11 cellular contexts compared by ENCODE assay signal in the genomic region with DNA sequence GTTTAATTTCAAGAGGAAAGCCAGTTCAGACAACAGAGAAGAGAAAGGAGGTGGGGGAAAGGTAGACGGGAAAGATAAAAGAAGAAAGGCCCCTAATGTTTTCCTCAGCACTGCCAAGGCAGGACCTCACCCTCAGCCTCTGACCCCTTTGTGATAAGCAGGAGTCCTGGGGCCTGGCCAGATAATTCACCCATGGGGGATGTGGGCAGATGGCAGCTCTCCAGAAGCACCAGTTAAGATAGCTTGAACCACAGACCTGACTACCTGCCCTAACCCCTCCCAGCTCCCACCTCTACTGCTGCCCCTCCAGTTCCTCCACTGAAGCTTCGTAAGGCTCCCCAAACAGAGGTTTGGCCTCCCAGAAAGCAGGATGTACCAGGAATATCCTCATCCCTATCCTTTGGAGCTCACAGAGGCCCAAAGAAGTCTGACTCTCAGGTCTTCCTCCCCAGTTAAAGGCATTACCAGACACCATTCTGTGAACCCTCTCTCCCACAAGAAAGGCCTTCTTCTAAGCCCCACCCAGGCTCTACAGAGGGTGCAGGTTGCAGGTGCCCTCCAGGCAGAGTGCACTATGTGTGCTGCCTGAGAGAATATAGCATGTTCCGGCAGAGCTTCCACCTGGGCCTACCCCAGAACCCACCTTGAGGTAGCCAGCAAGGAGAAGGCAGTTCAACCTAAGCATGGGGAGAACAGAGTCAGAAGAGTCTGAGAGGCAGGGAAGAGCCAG. TPM values are rescaled to one million over a fixed set of nuclear protein-coding genes. Genes with fewer than 3 reads are reported as not detected.
DNase-seq lines count a peak whose midpoint lies in the region; ATAC-seq, FAIRE-seq and TF ChIP-seq lines count a peak whose summit lies in the region.
"Had no signal": no experiment of that assay in that cellular context is flagged by ENCODE, and none has a peak within 500 bp of the region (broad histone marks: within the 10 kb centered on the region; RNA-seq: fewer than 3 reads in every experiment).

No MANE protein-coding gene starts in this region.

- H3K4me3 ChIP-seq in endodermal cell (ENCODE audit: low read length): no peak overlapping the region
- H3K4me3 ChIP-seq: lower lobe of right lung, uterus had no signal

- peaks cover 42% of the 10 kb centered on the region for H3K4me1 Mint-ChIP-seq in activated CD4-positive, alpha-beta T cell treated with anti-CD3 and anti-CD28 coated beads for 36 hours
- peaks cover 14% of the 10 kb centered on the region for H3K4me1 Mint-ChIP-seq in endodermal cell
- H3K4me1 Mint-ChIP-seq in stimulated activated memory B cell treated with anti-CD40 and anti-IgM and Interleukin-4, amounts not matched to agents 10 μg/mL and 1 μg/mL and 100 μg/mL, for 72 hours: peaks cover 23% of the 10 kb centered on the region

- TF ChIP-seq CTCF in RWPE1 (conservative IDR thresholded peaks at IDR 0.05; ENCODE audit: low read depth) (no peak), endodermal cell (conservative IDR thresholded peaks at IDR 0.05) (no peak)

- H3K36me3 Mint-ChIP-seq in activated CD4-positive, alpha-beta T cell treated with anti-CD3 and anti-CD28 coated beads for 36 hours (ENCODE audit: low read depth): peaks cover 33% of the 10 kb centered on the region
- peaks cover 22% of the 10 kb centered on the region for H3K36me3 Mint-ChIP-seq in endodermal cell (ENCODE audit: low read depth)
- H3K36me3 Mint-ChIP-seq in stimulated activated memory B cell treated with anti-CD40 and anti-IgM and Interleukin-4, amounts not matched to agents 10 μg/mL and 1 μg/mL and 100 μg/mL, for 72 hours: peaks cover 32% of the 10 kb centered on the region

- H3K36me3 ChIP-seq in endodermal cell (ENCODE audit: control insufficient read depth, insufficient read depth, low read length): peaks cover 26% of the 10 kb centered on the region
- H3K36me3 ChIP-seq: uterus had no signal

- no peak for FAIRE-seq in urothelium cell line (lab: Jason Lieb, UNC)

- 52 to 92% methylated on average over 2 to 3 of the region's 3 CpGs for WGBS in endodermal cell (ENCODE audit: insufficient coverage in 1 of 2, insufficient read length in 1 of 2), 2 experiments

- H3K4me3 Mint-ChIP-seq in activated CD4-positive, alpha-beta T cell treated with anti-CD3 and anti-CD28 coated beads for 36 hours: no peak overlapping the region
- no peak overlapping the region for H3K4me3 Mint-ChIP-seq in endodermal cell
- H3K4me3 Mint-ChIP-seq in stimulated activated memory B cell treated with anti-CD40 and anti-IgM and Interleukin-4, amounts not matched to agents 10 μg/mL and 1 μg/mL and 100 μg/mL, for 72 hours: no peak overlapping the region

- CTCF ChIA-PET in activated CD4-positive, alpha-beta T cell treated with anti-CD3 and anti-CD28 coated beads for 36 hours (lab: Charles Lee): interaction anchor here (1.0 to 1.3 kb wide), 3 partner anchors 11 to 138 kb away, joined by 4 to 8 read pairs (median 5); no protein-coding TSS in a partner anchor
- CTCF ChIA-PET in RWPE1 (lab: Yijun Ruan, JAX): interaction anchor here (0.5 to 0.6 kb wide), 2 partner anchors 33 to 96 kb away, joined by 3 to 5 read pairs; partner anchors contain the start of gene S100A14

- peak overlapping the region; percentile 62 for H3K27ac Mint-ChIP-seq in activated CD4-positive, alpha-beta T cell treated with anti-CD3 and anti-CD28 coated beads for 36 hours
- peak overlapping the region; percentile 64 for H3K27ac Mint-ChIP-seq in endodermal cell
- peak overlapping the region; percentile 23 for H3K27ac Mint-ChIP-seq in stimulated activated memory B cell treated with anti-CD40 and anti-IgM and Interleukin-4, amounts not matched to agents 10 μg/mL and 1 μg/mL and 100 μg/mL, for 72 hours

- DNase-seq in activated CD4-positive, alpha-beta T cell treated with anti-CD3 and anti-CD28 coated beads for 36 hours: no peak
- no peak for DNase-seq in activated CD4-positive, alpha-beta T cell treated with anti-CD3 and anti-CD28 coated beads for 48 hours
- DNase-seq in RWPE1 (ENCODE audit: low spot score) (no peak), endodermal cell (peak; percentile 60), DMS79 treated with DMSO at 0.1 percent for 48 hours (lab: John Stamatoyannopoulos, UW) (no peak), urothelium cell line (ENCODE audit: low spot score) (no peak)
- DNase-seq: lower lobe of right lung, NCI-H1048, uterus had no signal

- H3K27me3 ChIP-seq in endodermal cell (ENCODE audit: control insufficient read depth, insufficient read depth, low read length, poor library complexity, severe bottlenecking): no peaks in the 10 kb centered on the region
- H3K27me3 ChIP-seq: uterus had no signal

- H3K9ac ChIP-seq in endodermal cell (ENCODE audit: extremely low read depth, low read length, poor library complexity, severe bottlenecking): no peak overlapping the region

- POLR2A ChIA-PET in activated CD4-positive, alpha-beta T cell treated with anti-CD3 and anti-CD28 coated beads for 36 hours (lab: Charles Lee): interaction anchor here (0.6 to 1.1 kb wide), 5 partner anchors 13 to 1809 kb away, joined by 3 to 7 read pairs (median 3); partner anchors contain the start of gene CHTOP
- POLR2A ChIA-PET in RWPE1 (lab: Yijun Ruan, JAX; ENCODE audit: low non-redundant PET): no interaction called here

- no peaks in the 10 kb centered on the region for H3K27me3 Mint-ChIP-seq in activated CD4-positive, alpha-beta T cell treated with anti-CD3 and anti-CD28 coated beads for 36 hours
- H3K27me3 Mint-ChIP-seq in endodermal cell (ENCODE audit: insufficient read depth): peaks cover 7% of the 10 kb centered on the region
- H3K27me3 Mint-ChIP-seq in stimulated activated memory B cell treated with anti-CD40 and anti-IgM and Interleukin-4, amounts not matched to agents 10 μg/mL and 1 μg/mL and 100 μg/mL, for 72 hours: no peaks in the 10 kb centered on the region

- no peaks in the 10 kb centered on the region for H3K9me3 ChIP-seq in endodermal cell (ENCODE audit: control insufficient read depth, low read length)
- H3K9me3 ChIP-seq: lower lobe of right lung, uterus had no signal

- ATAC-seq in activated CD4-positive, alpha-beta T cell treated with anti-CD3 and anti-CD28 coated beads for 36 hours: peak; percentile 29
- no peak for ATAC-seq in stimulated activated memory B cell treated with anti-CD40 and anti-IgM and Interleukin-4, amounts not matched to agents 10 μg/mL and 1 μg/mL and 100 μg/mL, for 72 hours
- no peak for ATAC-seq in GM18858 (IDR thresholded peaks at IDR 0.05; ENCODE audit: unreplicated experiment)

- intact Hi-C loops in activated CD4-positive, alpha-beta T cell treated with anti-CD3 and anti-CD28 coated beads for 36 hours (cut with DNase I, micrococcal nuclease): no loop called here

- peak overlapping the region; percentile 44 for H3K27ac ChIP-seq in RWPE1
- no peak overlapping the region for H3K27ac ChIP-seq in endodermal cell (ENCODE audit: low read depth, low read length)
- H3K27ac ChIP-seq: lower lobe of right lung had no signal

- peaks cover 10% of the 10 kb centered on the region for H3K4me1 ChIP-seq in endodermal cell (ENCODE audit: control insufficient read depth, insufficient read depth, low read length)
- H3K4me1 ChIP-seq: uterus had no signal

- H3K9me3 Mint-ChIP-seq in activated CD4-positive, alpha-beta T cell treated with anti-CD3 and anti-CD28 coated beads for 36 hours (ENCODE audit: low read depth): no peaks in the 10 kb centered on the region
- H3K9me3 Mint-ChIP-seq in endodermal cell: no peaks in the 10 kb centered on the region
- H3K9me3 Mint-ChIP-seq in stimulated activated memory B cell treated with anti-CD40 and anti-IgM and Interleukin-4, amounts not matched to agents 10 μg/mL and 1 μg/mL and 100 μg/mL, for 72 hours: no peaks in the 10 kb centered on the region

RNA-seq across cellular contexts. Expression of gene SNAPIN, which starts 9.2 kb away (rescaled TPM):
- 10 to 100 TPM; 34.2 to 38.4 TPM for total RNA-seq in activated CD4-positive, alpha-beta T cell treated with anti-CD3 and anti-CD28 coated beads for 36 hours
- total RNA-seq in endodermal cell: 10 to 100 TPM; 23.5 to 25.5 TPM
- polyA plus RNA-seq in endodermal cell (2013, experiment 1 of 2): 50.9 TPM
- polyA plus RNA-seq in endodermal cell (2013, experiment 2 of 2): 42.8 TPM

RNA-seq across cellular contexts. Expression of gene CHTOP, which starts 15.4 kb away (rescaled TPM):
- 10 to 100 TPM; 85.1 to 91.4 TPM for total RNA-seq in activated CD4-positive, alpha-beta T cell treated with anti-CD3 and anti-CD28 coated beads for 36 hours
- 100 to 1,000 TPM in 1 of 2 donors, 10 to 100 TPM in 1; 98.4 to 117 TPM for total RNA-seq in endodermal cell
- 115 TPM for polyA plus RNA-seq in endodermal cell (2013, experiment 1 of 2)
- 106 TPM for polyA plus RNA-seq in endodermal cell (2013, experiment 2 of 2)

RNA-seq across cellular contexts. Expression of gene S100A1, which starts 21.1 kb away (rescaled TPM):
- not detected for total RNA-seq in activated CD4-positive, alpha-beta T cell treated with anti-CD3 and anti-CD28 coated beads for 36 hours
- 1 to 10 TPM; 1.8 to 5.0 TPM for total RNA-seq in endodermal cell
- 1.8 TPM for polyA plus RNA-seq in endodermal cell (2013, experiment 1 of 2)
- 2.2 TPM for polyA plus RNA-seq in endodermal cell (2013, experiment 2 of 2)

RNA-seq across cellular contexts. Expression of gene ILF2, which starts 21.5 kb away (rescaled TPM):
- total RNA-seq in activated CD4-positive, alpha-beta T cell treated with anti-CD3 and anti-CD28 coated beads for 36 hours: 100 to 1,000 TPM; 325 to 435 TPM
- 100 to 1,000 TPM; 280 to 315 TPM for total RNA-seq in endodermal cell
- polyA plus RNA-seq in endodermal cell (2013, experiment 1 of 2): 351 TPM
- 338 TPM for polyA plus RNA-seq in endodermal cell (2013, experiment 2 of 2)

RNA-seq across cellular contexts. Expression of gene S100A13, which starts 22.0 kb away (rescaled TPM):
- total RNA-seq in activated CD4-positive, alpha-beta T cell treated with anti-CD3 and anti-CD28 coated beads for 36 hours: 1 to 10 TPM; 5.4 TPM
- 100 to 1,000 TPM; 224 to 284 TPM for total RNA-seq in endodermal cell
- 186 TPM for polyA plus RNA-seq in endodermal cell (2013, experiment 1 of 2)
- 215 TPM for polyA plus RNA-seq in endodermal cell (2013, experiment 2 of 2)
